In the genomic region with DNA sequence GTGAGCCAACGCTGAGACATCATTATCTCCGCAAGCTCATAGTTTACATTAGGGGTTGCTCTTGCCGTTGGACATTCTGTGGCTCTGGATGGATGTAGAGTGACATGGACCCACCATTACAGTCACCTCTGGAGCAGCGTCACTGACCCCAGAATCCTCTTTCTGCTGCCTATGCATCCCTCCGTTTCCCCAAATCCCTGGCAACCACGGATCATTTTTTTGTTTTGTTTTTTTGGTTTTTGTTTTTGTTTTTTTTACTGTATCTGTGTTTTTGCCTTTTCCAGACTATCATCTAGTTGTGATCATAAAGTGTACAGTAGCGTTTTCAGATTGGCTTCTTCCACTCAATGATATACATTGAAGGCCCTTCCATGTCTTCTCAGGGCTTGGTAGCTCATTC, we compare ENCODE assay signal across 22 cellular contexts. TPM values are rescaled to one million over a fixed set of nuclear protein-coding genes. Genes with fewer than 3 reads are reported as not detected.
DNase-seq lines count a peak whose midpoint lies in the region; ATAC-seq, FAIRE-seq and TF ChIP-seq lines count a peak whose summit lies in the region.
"Had no signal": no experiment of that assay in that cellular context is flagged by ENCODE, and none has a peak within 500 bp of the region (broad histone marks: within the 10 kb centered on the region; RNA-seq: fewer than 3 reads in every experiment).

No MANE protein-coding gene starts in this region.

- FAIRE-seq in GM12892 (lab: Jason Lieb, UNC) = peak; percentile 36
- FAIRE-seq: D721Med had no signal

- 80 to 81% methylated on average over 7 of the region's 7 CpGs for WGBS in body of pancreas, 2 donors

- H3K4me3 ChIP-seq in gastrocnemius medialis (no peak overlapping the region), body of pancreas (no peak overlapping the region)
- H3K4me3 ChIP-seq: ascending aorta, HAP-1, right lobe of liver had no signal

- intact Hi-C loops in gastrocnemius medialis (cut with DNase I; ENCODE audit: low total_unique reads) = no loop called here
- intact Hi-C loops in body of pancreas (cut with DNase I) = no loop called here

- no peaks in the 10 kb centered on the region for H3K9me3 ChIP-seq in gastrocnemius medialis
- no peaks in the 10 kb centered on the region for H3K9me3 ChIP-seq in body of pancreas
- H3K9me3 ChIP-seq: ascending aorta, HAP-1, right lobe of liver had no signal

- peaks cover 2% of the 10 kb centered on the region for H3K36me3 Mint-ChIP-seq in T-helper 1 cell treated with Interleukin-12 subunit alpha and Interleukin-12 subunit beta and Interleukin-4 antibody, amounts not matched to agents 30 μg/mL and 1 μg/mL, for 36 hours (ENCODE audit: low read depth)
- H3K36me3 Mint-ChIP-seq in activated naive CD8-positive, alpha-beta T cell treated with anti-CD3 and anti-CD28 coated beads, Interleukin-2, amount 50 U/mL, for 24 hours (ENCODE audit: low read depth) = peaks cover 7% of the 10 kb centered on the region
- H3K36me3 Mint-ChIP-seq: WTC11 had no signal

- H3K36me3 ChIP-seq in gastrocnemius medialis (no peaks in the 10 kb centered on the region), body of pancreas (replicated peaks in 1 of 2; ENCODE audit: insufficient read depth in 1 of 2, low read depth in 2 of 2) (no peaks in the 10 kb centered on the region)
- H3K36me3 ChIP-seq: ascending aorta, right lobe of liver had no signal

- H3K27ac Mint-ChIP-seq in T-helper 1 cell treated with Interleukin-12 subunit alpha and Interleukin-12 subunit beta and Interleukin-4 antibody, amounts not matched to agents 30 μg/mL and 1 μg/mL, for 36 hours = peak overlapping the region; percentile 46
- H3K27ac Mint-ChIP-seq in activated naive CD8-positive, alpha-beta T cell treated with anti-CD3 and anti-CD28 coated beads, Interleukin-2, amount 50 U/mL, for 24 hours = peak overlapping the region; percentile 76
- H3K27ac Mint-ChIP-seq: endodermal cell, WTC11 had no signal

- H3K4me1 Mint-ChIP-seq in T-helper 1 cell treated with Interleukin-12 subunit alpha and Interleukin-12 subunit beta and Interleukin-4 antibody, amounts not matched to agents 30 μg/mL and 1 μg/mL, for 36 hours (ENCODE audit: low read depth) = peaks cover 48% of the 10 kb centered on the region
- H3K4me1 Mint-ChIP-seq in activated naive CD8-positive, alpha-beta T cell treated with anti-CD3 and anti-CD28 coated beads, Interleukin-2, amount 50 U/mL, for 24 hours = peaks cover 61% of the 10 kb centered on the region

- peak overlapping the region; percentile 94 to 98 (median 97) for H3K27ac ChIP-seq in gastrocnemius medialis
- no peak overlapping the region for H3K27ac ChIP-seq in body of pancreas

- in situ Hi-C loops in gastrocnemius medialis (cut with MboI; ENCODE audit: low sequenced_read_pairs in 4 of 4) = loop anchor here in 1 of 4 donors (10.0 kb wide), 1 partner anchor 57 kb away; no protein-coding TSS in a partner anchor

- H3K4me3 Mint-ChIP-seq in T-helper 1 cell treated with Interleukin-12 subunit alpha and Interleukin-12 subunit beta and Interleukin-4 antibody, amounts not matched to agents 30 μg/mL and 1 μg/mL, for 36 hours = no peak overlapping the region
- H3K4me3 Mint-ChIP-seq in activated naive CD8-positive, alpha-beta T cell treated with anti-CD3 and anti-CD28 coated beads, Interleukin-2, amount 50 U/mL, for 24 hours = no peak overlapping the region
- H3K4me3 Mint-ChIP-seq: endodermal cell, T-helper 17 cell, WTC11 had no signal

- H3K9me3 Mint-ChIP-seq in T-helper 1 cell treated with Interleukin-12 subunit alpha and Interleukin-12 subunit beta and Interleukin-4 antibody, amounts not matched to agents 30 μg/mL and 1 μg/mL, for 36 hours = no peaks in the 10 kb centered on the region
- H3K9me3 Mint-ChIP-seq in activated naive CD8-positive, alpha-beta T cell treated with anti-CD3 and anti-CD28 coated beads, Interleukin-2, amount 50 U/mL, for 24 hours = no peaks in the 10 kb centered on the region
- H3K9me3 Mint-ChIP-seq: endodermal cell, WTC11 had no signal

- H3K4me1 ChIP-seq in gastrocnemius medialis (peaks cover 83 to 89% of the 10 kb centered on the region in 2 donors), body of pancreas (peaks cover 21% of the 10 kb centered on the region)

- no peak for TF ChIP-seq POLR2A in GM12892 (IDR thresholded peaks at IDR 0.05; ENCODE audit: low read depth, low read length)
- no peak for TF ChIP-seq POLR2A in gastrocnemius medialis (IDR thresholded peaks at IDR 0.05)
- no peak for TF ChIP-seq POLR2A in body of pancreas (IDR thresholded peaks at IDR 0.05)

- no peaks in the 10 kb centered on the region for H3K27me3 Mint-ChIP-seq in T-helper 1 cell treated with Interleukin-12 subunit alpha and Interleukin-12 subunit beta and Interleukin-4 antibody, amounts not matched to agents 30 μg/mL and 1 μg/mL, for 36 hours (ENCODE audit: low read depth)
- peaks cover 15% of the 10 kb centered on the region for H3K27me3 Mint-ChIP-seq in activated naive CD8-positive, alpha-beta T cell treated with anti-CD3 and anti-CD28 coated beads, Interleukin-2, amount 50 U/mL, for 24 hours

- DNase-seq in T-helper 1 cell (no peak), GM12892 (ENCODE audit: insufficient read length) (no peak), gastrocnemius medialis (no peak), body of pancreas (no peak)
- no peak for DNase-seq in activated naive CD8-positive, alpha-beta T cell treated with anti-CD3 and anti-CD28 coated beads, Interleukin-2, amount 50 U/mL, for 24 hours
- DNase-seq: activated CD8-positive, alpha-beta memory T cell treated with anti-CD3 and anti-CD28 coated beads, Interleukin-2, amount 50 U/mL, for 4 hours; endodermal cell; NCI-H1417 treated with DMSO at 0.1 percent for 48 hours; NCI-H748 treated with DMSO at 0.1 percent for 48 hours; nucleus accumbens; OCI-M1; right lobe of liver; SHP77; stimulated activated naive CD4-positive, alpha-beta T cell; T-helper 17 cell had no signal

- ATAC-seq in activated naive CD8-positive, alpha-beta T cell treated with anti-CD3 and anti-CD28 coated beads, Interleukin-2, amount 50 U/mL, for 24 hours = no peak
- no peak for ATAC-seq in gastrocnemius medialis
- no peak for ATAC-seq in body of pancreas
- ATAC-seq in HG02642 (IDR thresholded peaks at IDR 0.05; ENCODE audit: poor library complexity, unreplicated experiment) = no peak
- no peak for ATAC-seq in HG03039 (IDR thresholded peaks at IDR 0.05; ENCODE audit: unreplicated experiment)
- ATAC-seq: right lobe of liver, T-helper 17 cell, WTC11 had no signal

- H3K27me3 ChIP-seq in gastrocnemius medialis = no peaks in the 10 kb centered on the region
- H3K27me3 ChIP-seq in body of pancreas = no peaks in the 10 kb centered on the region
- H3K27me3 ChIP-seq: ascending aorta, right lobe of liver had no signal

- no peak for TF ChIP-seq CTCF in gastrocnemius medialis (IDR thresholded peaks at IDR 0.05 in 4 of 5, conservative IDR thresholded peaks at IDR 0.05 in 1 of 5)
- no peak for TF ChIP-seq CTCF in body of pancreas (IDR thresholded peaks at IDR 0.05)

RNA-seq across cellular contexts. Expression of a gene that starts 4.0 kb away (rescaled TPM):
- 145 TPM for polyA plus RNA-seq in GM12892 (2012; ENCODE audit: missing spikeins)
- total RNA-seq in gastrocnemius medialis (100 to 1,000 TPM; 120 to 201 (median 147) TPM), body of pancreas (1 to 10 TPM; 7.3 to 9.2 TPM)

Comparison
In these comparisons a context has a peak if more than half of its experiments do, and no peak if none do; other contexts are left out.
1. H3K27ac ChIP-seq: peak in gastrocnemius medialis (4 of 4); none in body of pancreas (0 of 4).
2. RNA of a gene that starts 4.0 kb away (total RNA-seq): 120 to 201 TPM in gastrocnemius medialis; 7.3 to 9.2 TPM in body of pancreas; every median in the first group is over 10 times any median in the second.